18 cellular contexts compared by ENCODE assay signal in genomic region chr3:5314897-5315296, GRCh38.
"Had no signal": no experiment of that assay in that cellular context is flagged by ENCODE, and none has a peak within 500 bp of the region (broad histone marks: within the 10 kb centered on the region; RNA-seq: fewer than 3 reads in every experiment).

No MANE protein-coding gene starts in this region.

- DNase-seq: activated CD4-positive, alpha-beta T cell treated with anti-CD3 and anti-CD28 coated beads, Interleukin-2, amount 10 ng/mL, durations not matched to agents 24 days and 14 days; activated CD4-positive, CD25-positive, alpha-beta regulatory T cell; activated CD8-positive, alpha-beta memory T cell treated with anti-CD3 and anti-CD28 coated beads, Interleukin-2, amount 50 U/mL, for 4 hours; activated effector memory CD4-positive, alpha-beta T cell treated with Interleukin-2 at 50 U/mL for 16 hours; activated naive CD4-positive, alpha-beta T cell treated with anti-CD3 and anti-CD28 coated beads, Interleukin-2, amount 50 U/mL, for 16 hours; activated T-cell treated with anti-CD3 and anti-CD28 coated beads, Interleukin-2, amount 50 U/mL, for 4 hours; dermis blood vessel endothelial cell; effector memory CD4-positive, alpha-beta T cell; heart left ventricle; left ventricle myocardium superior; occipital lobe; posterior cingulate gyrus; retina; T1000; testis had no signal

- H3K9me3 Mint-ChIP-seq: activated CD4-positive, alpha-beta T cell treated with anti-CD3 and anti-CD28 coated beads, Interleukin-2, amount 10 ng/mL, durations not matched to agents 24 days and 14 days; activated T-cell treated with anti-CD3 and anti-CD28 coated beads, Interleukin-2, amount 50 U/mL, for 4 hours; memory B cell had no signal

- H3K27ac Mint-ChIP-seq: activated CD4-positive, alpha-beta T cell treated with anti-CD3 and anti-CD28 coated beads, Interleukin-2, amount 10 ng/mL, durations not matched to agents 24 days and 14 days; memory B cell; type B pancreatic cell had no signal

- ATAC-seq: activated T-cell treated with anti-CD3 and anti-CD28 coated beads, Interleukin-2, amount 50 U/mL, for 4 hours; gastroesophageal sphincter; heart left ventricle; left ventricle myocardium superior had no signal

- H3K27me3 Mint-ChIP-seq: memory B cell, type B pancreatic cell had no signal

- H3K4me3 Mint-ChIP-seq: activated CD4-positive, alpha-beta T cell treated with anti-CD3 and anti-CD28 coated beads, Interleukin-2, amount 10 ng/mL, durations not matched to agents 24 days and 14 days; activated T-cell treated with anti-CD3 and anti-CD28 coated beads, Interleukin-2, amount 50 U/mL, for 4 hours; memory B cell; type B pancreatic cell had no signal

- H3K36me3 Mint-ChIP-seq: memory B cell, type B pancreatic cell had no signal

- H3K4me1 Mint-ChIP-seq: activated CD4-positive, alpha-beta T cell treated with anti-CD3 and anti-CD28 coated beads, Interleukin-2, amount 10 ng/mL, durations not matched to agents 24 days and 14 days; memory B cell had no signal
